10 cellular contexts compared by ENCODE assay signal in the genomic region with DNA sequence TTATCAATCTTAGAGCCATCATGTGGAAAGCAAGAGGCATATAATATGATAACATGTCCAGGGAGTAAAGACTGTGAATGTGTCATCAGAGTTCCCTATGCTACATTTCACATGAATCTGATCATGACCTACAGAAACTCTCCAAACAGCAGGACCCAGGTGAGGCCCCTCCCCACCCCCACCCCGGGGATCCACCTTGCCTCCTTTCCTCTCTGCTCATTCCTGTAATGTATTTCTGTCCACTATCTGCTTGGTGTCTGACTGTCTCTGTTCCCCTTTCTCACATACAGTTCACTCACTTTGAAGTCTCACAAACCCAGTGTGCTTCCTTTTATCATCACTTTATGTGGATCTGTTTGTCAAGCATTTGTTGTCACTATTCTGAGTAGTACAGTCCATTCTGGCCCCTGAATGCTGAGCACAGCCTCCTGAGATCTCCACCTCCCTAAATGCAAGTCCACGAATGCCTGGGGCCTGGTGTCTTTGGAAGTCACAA.
DNase-seq lines count a peak whose midpoint lies in the region; ATAC-seq and TF ChIP-seq lines count a peak whose summit lies in the region.
"Had no signal": no experiment of that assay in that cellular context is flagged by ENCODE, and none has a peak within 500 bp of the region (broad histone marks: within the 10 kb centered on the region; RNA-seq: fewer than 3 reads in every experiment).

No MANE protein-coding gene starts in this region.

- DNase-seq in NCI-H82 (lab: John Stamatoyannopoulos, UW) (no peak), mucosa of descending colon (no peak), germinal center (ENCODE audit: low spot score) (no peak), natural killer cell (no peak)
- DNase-seq: CD8-positive, alpha-beta memory T cell; NCI-H345 had no signal

- intact Hi-C loops in mucosa of descending colon (cut with DNase I, micrococcal nuclease) (no loop called here), natural killer cell (cut with micrococcal nuclease) (no loop called here)

- no peaks in the 10 kb centered on the region for H3K36me3 ChIP-seq in mucosa of descending colon (ENCODE audit: low read depth)

- H3K27ac Mint-ChIP-seq in natural killer cell = no peak overlapping the region
- H3K27ac Mint-ChIP-seq: dendritic cell treated with granulocyte-macrophage colony-stimulating factor and Interleukin-4, amounts not matched to agents 40 ng/mL and 50 ng/mL, for 4 days had no signal

- H3K4me3 Mint-ChIP-seq in natural killer cell = no peak overlapping the region
- H3K4me3 Mint-ChIP-seq: CD8-positive, alpha-beta memory T cell; dendritic cell treated with granulocyte-macrophage colony-stimulating factor and Interleukin-4, amounts not matched to agents 40 ng/mL and 50 ng/mL, for 4 days had no signal

- H3K4me1 ChIP-seq in mucosa of descending colon (ENCODE audit: low read depth) = no peaks in the 10 kb centered on the region

- ATAC-seq in GM19025 (IDR thresholded peaks at IDR 0.05; ENCODE audit: low read depth, unreplicated experiment) = peak; percentile 43
- peak; percentile 71 for ATAC-seq in GM21825 (IDR thresholded peaks at IDR 0.05; ENCODE audit: unreplicated experiment)
- peak; percentile 56 for ATAC-seq in HG03196 (IDR thresholded peaks at IDR 0.05; ENCODE audit: unreplicated experiment)
- ATAC-seq in mucosa of descending colon = no peak
- no peak for ATAC-seq in natural killer cell

- H3K4me3 ChIP-seq in mucosa of descending colon = no peak overlapping the region

- H3K36me3 Mint-ChIP-seq in natural killer cell = no peaks in the 10 kb centered on the region

- peaks cover 5 to 14% of the 10 kb centered on the region in 2 donors for H3K27me3 Mint-ChIP-seq in natural killer cell (ENCODE audit: low read depth in 2 of 2)

- no peaks in the 10 kb centered on the region for H3K4me1 Mint-ChIP-seq in natural killer cell

- H3K9me3 Mint-ChIP-seq in natural killer cell = no peaks in the 10 kb centered on the region
- H3K9me3 Mint-ChIP-seq: CD8-positive, alpha-beta memory T cell; dendritic cell treated with granulocyte-macrophage colony-stimulating factor and Interleukin-4, amounts not matched to agents 40 ng/mL and 50 ng/mL, for 4 days had no signal

- TF ChIP-seq CTCF in mucosa of descending colon (IDR thresholded peaks at IDR 0.05) (no peak), natural killer cell (IDR thresholded peaks at IDR 0.05) (no peak)

- H3K9me3 ChIP-seq in mucosa of descending colon = no peaks in the 10 kb centered on the region

Comparison
In these comparisons a context has a peak if more than half of its experiments do, and no peak if none do; other contexts are left out.
1. ATAC-seq: peak in GM19025 (single experiment), GM21825 (single experiment) and HG03196 (single experiment); none in mucosa of descending colon (single experiment) and natural killer cell (0 of 3).